ENCODE assay signal across 16 cellular contexts in genomic region chr12:68447807-68448138, GRCh38.
DNase-seq lines count a peak whose midpoint lies in the region; ATAC-seq and TF ChIP-seq lines count a peak whose summit lies in the region.
"Had no signal": no experiment of that assay in that cellular context is flagged by ENCODE, and none has a peak within 500 bp of the region (broad histone marks: within the 10 kb centered on the region; RNA-seq: fewer than 3 reads in every experiment).

No MANE protein-coding gene starts in this region.

- H3K9me3 Mint-ChIP-seq in CD4-positive, alpha-beta T cell = no peaks in the 10 kb centered on the region
- peaks cover 6% of the 10 kb centered on the region for H3K9me3 Mint-ChIP-seq in activated T-helper 17 cell treated with anti-CD3 and anti-CD28 coated beads, Interleukin-2, amount 50 U/mL, for 72 hours
- peaks cover 0 to 3% of the 10 kb centered on the region in 2 donors for H3K9me3 Mint-ChIP-seq in natural killer cell

- H3K4me2 ChIP-seq in hepatocyte = no peak overlapping the region

- intact Hi-C loops in CD4-positive, alpha-beta T cell (cut with DNase I, micrococcal nuclease) = loop anchor here in 1 of 2 experiments (5.0 kb wide), 1 partner anchor 85 kb away; no protein-coding TSS in a partner anchor
- intact Hi-C loops in natural killer cell (cut with micrococcal nuclease) = loop anchor here (2.0 to 5.0 kb wide), 2 partner anchors 13 to 35 kb away; no protein-coding TSS in a partner anchor

- no peaks in the 10 kb centered on the region for H3K36me3 Mint-ChIP-seq in CD4-positive, alpha-beta T cell (ENCODE audit: low read depth)
- peaks cover 11% of the 10 kb centered on the region for H3K36me3 Mint-ChIP-seq in activated T-helper 17 cell treated with anti-CD3 and anti-CD28 coated beads, Interleukin-2, amount 50 U/mL, for 72 hours (ENCODE audit: low read depth)
- H3K36me3 Mint-ChIP-seq in natural killer cell = peaks cover 15% of the 10 kb centered on the region

- H3K9me3 ChIP-seq in CD4-positive, alpha-beta T cell (ENCODE audit: control insufficient read depth, low read length) = no peaks in the 10 kb centered on the region
- H3K9me3 ChIP-seq in HUES6 (ENCODE audit: control insufficient read depth, insufficient read depth, low read depth, low read length) (peaks cover 17% of the 10 kb centered on the region), hepatocyte (ENCODE audit: low read depth) (no peaks in the 10 kb centered on the region)
- H3K9me3 ChIP-seq: ovary, right lobe of liver, vagina had no signal

- peaks cover 80% of the 10 kb centered on the region for H3K4me1 Mint-ChIP-seq in CD4-positive, alpha-beta T cell (ENCODE audit: low read depth)
- H3K4me1 Mint-ChIP-seq in activated T-helper 17 cell treated with anti-CD3 and anti-CD28 coated beads, Interleukin-2, amount 50 U/mL, for 72 hours = peaks cover 53% of the 10 kb centered on the region
- H3K4me1 Mint-ChIP-seq in natural killer cell = peaks cover 97 to 100% of the 10 kb centered on the region in 2 donors

- no peak for ATAC-seq in CD4-positive, alpha-beta T cell (ENCODE audit: poor library complexity)
- ATAC-seq in activated T-helper 17 cell treated with anti-CD3 and anti-CD28 coated beads, Interleukin-2, amount 50 U/mL, for 72 hours (replicated peaks) = no peak
- ATAC-seq in natural killer cell = peak in 1 of 3 donors; percentile 34
- ATAC-seq in GM18873 (IDR thresholded peaks at IDR 0.05; ENCODE audit: low FRiP score, unreplicated experiment) = no peak
- ATAC-seq: esophagus mucosa, left ventricle myocardium superior had no signal

- H3K27ac Mint-ChIP-seq in CD4-positive, alpha-beta T cell = peak overlapping the region; percentile 32
- H3K27ac Mint-ChIP-seq in activated T-helper 17 cell treated with anti-CD3 and anti-CD28 coated beads, Interleukin-2, amount 50 U/mL, for 72 hours = peak overlapping the region; percentile 94
- H3K27ac Mint-ChIP-seq in natural killer cell = peak overlapping the region; percentile 87 to 90

- no peaks in the 10 kb centered on the region for H3K9me2 ChIP-seq in hepatocyte (replicated peaks; ENCODE audit: insufficient read depth)

- no peaks in the 10 kb centered on the region for H3K27me3 ChIP-seq in CD4-positive, alpha-beta T cell (ENCODE audit: control insufficient read depth, insufficient read depth, low read length)
- H3K27me3 ChIP-seq in HUES6 (ENCODE audit: control insufficient read depth, insufficient read depth, low read length) = no peaks in the 10 kb centered on the region
- no peaks in the 10 kb centered on the region for H3K27me3 ChIP-seq in hepatocyte
- H3K27me3 ChIP-seq: ovary, right lobe of liver, vagina had no signal

- no peaks in the 10 kb centered on the region for H3K79me2 ChIP-seq in hepatocyte

- POLR2A ChIA-PET in CD4-positive, alpha-beta T cell (lab: Charles Lee) = interaction anchor here (1.0 to 1.1 kb wide), 3 partner anchors 8 to 83 kb away, joined by 3 to 4 read pairs (median 3); no protein-coding TSS in a partner anchor

- CTCF ChIA-PET in CD4-positive, alpha-beta T cell (lab: Charles Lee) = no interaction called here

- 41% methylated on average over 1 of the region's 1 CpG for WGBS in hepatocyte (ENCODE audit: low lambda C conversion rate, missing lambda C conversion rate)

- no peaks in the 10 kb centered on the region for H3K27me3 Mint-ChIP-seq in CD4-positive, alpha-beta T cell
- no peaks in the 10 kb centered on the region for H3K27me3 Mint-ChIP-seq in activated T-helper 17 cell treated with anti-CD3 and anti-CD28 coated beads, Interleukin-2, amount 50 U/mL, for 72 hours
- H3K27me3 Mint-ChIP-seq in natural killer cell (ENCODE audit: low read depth in 2 of 2) = no peaks in the 10 kb centered on the region
- H3K27me3 Mint-ChIP-seq: stimulated activated naive CD8-positive, alpha-beta T cell treated with anti-CD3 and anti-CD28 coated beads, Interleukin-15, Interleukin-2, amounts not matched to agents 100 ng/mL and 50 ng/mL, for 24 hours had no signal

- H4K20me1 ChIP-seq in hepatocyte (ENCODE audit: insufficient read depth, poor library complexity, severe bottlenecking) = no peaks in the 10 kb centered on the region

- H3K4me1 ChIP-seq in HUES6 (ENCODE audit: control insufficient read depth, insufficient read depth, low read length) (peaks cover 42% of the 10 kb centered on the region), hepatocyte (ENCODE audit: insufficient read depth) (peaks cover 17% of the 10 kb centered on the region)

- H3K27ac ChIP-seq in CD4-positive, alpha-beta T cell (ENCODE audit: low read depth, low read length) = no peak overlapping the region
- H3K27ac ChIP-seq in HUES6 (ENCODE audit: low read depth, low read length) = no peak overlapping the region
- H3K27ac ChIP-seq in hepatocyte = no peak overlapping the region
- H3K27ac ChIP-seq: ovary, right lobe of liver, vagina had no signal

- no peak for DNase-seq in CD4-positive, alpha-beta T cell
- DNase-seq in natural killer cell (no peak), NCI-H69 (lab: John Stamatoyannopoulos, UW) (no peak), hepatocyte (ENCODE audit: low spot score) (no peak)
- DNase-seq: amniotic stem cell, caudate nucleus, left ventricle myocardium superior, NCI-H2171, ovary, right lobe of liver had no signal

- no peak overlapping the region for H3K4me3 Mint-ChIP-seq in CD4-positive, alpha-beta T cell
- H3K4me3 Mint-ChIP-seq in activated T-helper 17 cell treated with anti-CD3 and anti-CD28 coated beads, Interleukin-2, amount 50 U/mL, for 72 hours = peak overlapping the region; percentile 28
- peak overlapping the region; percentile 89 for H3K4me3 Mint-ChIP-seq in natural killer cell

- no peak overlapping the region for H2AFZ ChIP-seq in hepatocyte

- H3K9ac ChIP-seq in HUES6 (ENCODE audit: low read length) = no peak overlapping the region

- TF ChIP-seq CTCF in CD4-positive, alpha-beta T cell (IDR thresholded peaks at IDR 0.05) = no peak
- TF ChIP-seq CTCF in natural killer cell (IDR thresholded peaks at IDR 0.05) (no peak), hepatocyte (IDR thresholded peaks at IDR 0.05; ENCODE audit: poor library complexity) (no peak)

- no peaks in the 10 kb centered on the region for H3K36me3 ChIP-seq in HUES6 (ENCODE audit: control insufficient read depth, insufficient read depth, low read length)
- H3K36me3 ChIP-seq in hepatocyte (replicated peaks; ENCODE audit: insufficient read depth, low read depth) = no peaks in the 10 kb centered on the region
- H3K36me3 ChIP-seq: ovary, right lobe of liver, vagina had no signal

- H3K4me3 ChIP-seq in HUES6 (ENCODE audit: low read depth, low read length) = 0 out of 2 replicates have a peak overlapping the region, but pooled peaks have one; percentile 27
- no peak overlapping the region for H3K4me3 ChIP-seq in hepatocyte
- H3K4me3 ChIP-seq: ovary, right lobe of liver, vagina had no signal

Comparison
In these comparisons a context has a peak if more than half of its experiments do, and no peak if none do; other contexts are left out.
1. H3K27ac Mint-ChIP-seq: peak in every context shown above with its lines; median percentile 94 in activated T-helper 17 cell treated with anti-CD3 and anti-CD28 coated beads, Interleukin-2, amount 50 U/mL, for 72 hours; 88 in natural killer cell; 32 in CD4-positive, alpha-beta T cell.